21 cellular contexts compared by ENCODE assay signal in the genomic region with DNA sequence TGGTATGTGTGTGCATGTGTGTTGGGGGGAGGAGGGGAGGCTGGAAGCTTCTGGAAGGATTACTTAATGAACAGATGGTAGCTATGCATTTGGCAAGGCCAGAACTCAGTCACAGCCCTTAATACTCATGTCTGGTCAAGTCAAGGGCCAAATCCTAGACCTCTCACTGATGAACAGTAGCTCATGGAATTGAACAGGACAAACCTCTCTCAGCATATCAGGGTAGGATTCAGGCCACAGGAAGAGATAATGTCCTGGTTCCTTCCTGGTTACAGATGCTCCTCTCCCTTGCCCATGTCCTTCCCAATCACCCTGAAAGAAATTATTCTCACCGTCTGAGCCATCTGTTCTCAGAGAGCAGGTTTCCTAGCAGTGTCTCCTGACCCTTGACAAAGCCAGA.
"Had no signal": no experiment of that assay in that cellular context is flagged by ENCODE, and none has a peak within 500 bp of the region (broad histone marks: within the 10 kb centered on the region; RNA-seq: fewer than 3 reads in every experiment).

No MANE protein-coding gene starts in this region.

- H3K27ac ChIP-seq: cardiac muscle cell, lower lobe of right lung, prostate gland, skin epidermis, testis, upper lobe of right lung had no signal

- ATAC-seq: lower lobe of right lung, upper lobe of right lung had no signal

- H3K27ac Mint-ChIP-seq: activated naive CD4-positive, alpha-beta T cell treated with anti-CD3 and anti-CD28 coated beads, Interleukin-2, amount 50 U/mL, for 24 hours; endodermal cell had no signal

- H3K4me3 Mint-ChIP-seq: activated naive CD4-positive, alpha-beta T cell treated with anti-CD3 and anti-CD28 coated beads, Interleukin-2, amount 50 U/mL, for 24 hours; endodermal cell; neural crest cell had no signal

- H3K4me1 ChIP-seq: testis had no signal

- H3K36me3 ChIP-seq: cardiac muscle cell, lower lobe of right lung, prostate gland had no signal

- H3K9me3 Mint-ChIP-seq: activated naive CD4-positive, alpha-beta T cell treated with anti-CD3 and anti-CD28 coated beads, Interleukin-2, amount 50 U/mL, for 24 hours; neural crest cell had no signal

- H3K4me1 Mint-ChIP-seq: activated naive CD4-positive, alpha-beta T cell treated with anti-CD3 and anti-CD28 coated beads, Interleukin-2, amount 50 U/mL, for 24 hours had no signal

- H3K9me3 ChIP-seq: lower lobe of right lung, prostate gland, testis, upper lobe of right lung had no signal

- H3K36me3 Mint-ChIP-seq: activated naive CD4-positive, alpha-beta T cell treated with anti-CD3 and anti-CD28 coated beads, Interleukin-2, amount 50 U/mL, for 24 hours had no signal

- DNase-seq: activated CD4-positive, alpha-beta T cell treated with anti-CD3 and anti-CD28 coated beads for 1 hour; activated CD4-positive, alpha-beta T cell treated with anti-CD3 and anti-CD28 coated beads, Interleukin-2, amount 50 U/mL, for 4 hours; activated gamma-delta T cell; endodermal cell; foreskin melanocyte; hypothalamus; lower lobe of right lung; midbrain; right cardiac atrium; stimulated activated CD4-positive, alpha-beta T cell treated with anti-CD3 and anti-CD28 coated beads, Interleukin-15, amount 100 ng/mL, for 24 hours; stimulated activated CD4-positive, alpha-beta T cell treated with anti-CD3 and anti-CD28 coated beads, Interleukin-4, amount 100 ng/mL, for 1 hour; T-helper 1 cell; T-helper 9 cell; testis; upper lobe of right lung had no signal

- H3K4me3 ChIP-seq: cardiac muscle cell, dorsolateral prefrontal cortex, lower lobe of right lung, prostate gland, skin epidermis, testis, upper lobe of right lung had no signal

- H3K27me3 ChIP-seq: cardiac muscle cell, dorsolateral prefrontal cortex, testis, upper lobe of right lung had no signal
